1 cellular context compared by ENCODE assay signal in genomic region chr17:42920922-42921321, GRCh38.
TF ChIP-seq lines count a peak whose summit lies in the region.

No MANE protein-coding gene starts in this region.

TF ChIP-seq in HepG2, 621 proteins besides CTCF, POLR2A, EP300 and RAD21 (continued from another document and continues in another):
- TF ChIP-seq ATF6 (CRISPR knock-in tag; conservative IDR thresholded peaks at IDR 0.05) (0 out of 2 replicates have a peak, but pooled peaks have one; percentile 31), ZNF724P (CRISPR knock-in tag; IDR thresholded peaks at IDR 0.05; ENCODE audit: borderline replicate concordance) (no peak), HMGXB4 (CRISPR knock-in tag; IDR thresholded peaks at IDR 0.05; ENCODE audit: borderline replicate concordance in 1 of 2, low read depth in 1 of 2) (no peak), USF2 (IDR thresholded peaks at IDR 0.05; ENCODE audit: low read depth, low read length) (no peak), USF2 (CRISPR knock-in tag; IDR thresholded peaks at IDR 0.05; ENCODE audit: borderline replicate concordance) (peak; percentile 67), HNRNPL (IDR thresholded peaks at IDR 0.05; ENCODE audit: low read depth, low read length) (no peak), ZZZ3 (CRISPR knock-in tag; IDR thresholded peaks at IDR 0.05; ENCODE audit: borderline replicate concordance) (no peak), ZNF746 (CRISPR knock-in tag; IDR thresholded peaks at IDR 0.05) (no peak), MED13 (CRISPR knock-in tag; IDR thresholded peaks at IDR 0.05) (no peak), ARHGAP35 (CRISPR knock-in tag; IDR thresholded peaks at IDR 0.05; ENCODE audit: borderline replicate concordance) (no peak), PATZ1 (CRISPR knock-in tag; IDR thresholded peaks at IDR 0.05) (peak; percentile 23; the same call in 1 of the 2 replicates), ZNF296 (CRISPR knock-in tag; conservative IDR thresholded peaks at IDR 0.05) (no peak), ZNF784 (CRISPR knock-in tag; IDR thresholded peaks at IDR 0.05; ENCODE audit: borderline replicate concordance) (no peak), SIX4 (CRISPR knock-in tag; IDR thresholded peaks at IDR 0.05) (peak; percentile 23; the same call in 1 of the 2 replicates), MYNN (CRISPR knock-in tag; IDR thresholded peaks at IDR 0.05; ENCODE audit: low read depth) (no peak), BCL3 (CRISPR knock-in tag; IDR thresholded peaks at IDR 0.05) (no peak), CREB3 (CRISPR knock-in tag; IDR thresholded peaks at IDR 0.05) (no peak), BRF2 (CRISPR knock-in tag; IDR thresholded peaks at IDR 0.05) (no peak), ZNF737 (CRISPR knock-in tag; IDR thresholded peaks at IDR 0.05; ENCODE audit: borderline replicate concordance) (no peak; the same call in 1 of the 2 replicates), CERS6 (CRISPR knock-in tag; IDR thresholded peaks at IDR 0.05) (no peak), PHF8 (CRISPR knock-in tag; IDR thresholded peaks at IDR 0.05) (no peak), DRAP1 (CRISPR knock-in tag; IDR thresholded peaks at IDR 0.05) (peak; percentile 40; the same call in 1 of the 2 replicates), ZNF138 (CRISPR knock-in tag; IDR thresholded peaks at IDR 0.05; ENCODE audit: low read depth) (no peak), NFE2 (CRISPR knock-in tag; IDR thresholded peaks at IDR 0.05) (no peak), SP140L (CRISPR knock-in tag; IDR thresholded peaks at IDR 0.05; ENCODE audit: borderline replicate concordance) (0 out of 2 replicates have a peak, but pooled peaks have one; percentile 22), IRX3 (CRISPR knock-in tag; IDR thresholded peaks at IDR 0.05; ENCODE audit: borderline replicate concordance, low read depth) (no peak), REXO4 (CRISPR knock-in tag; IDR thresholded peaks at IDR 0.05; ENCODE audit: borderline replicate concordance) (no peak), ZBTB7A (CRISPR knock-in tag; IDR thresholded peaks at IDR 0.05) (no peak), SETDB1 (CRISPR knock-in tag; IDR thresholded peaks at IDR 0.05; ENCODE audit: borderline replicate concordance) (no peak), KLF13 (CRISPR knock-in tag; IDR thresholded peaks at IDR 0.05) (no peak), NRL (CRISPR knock-in tag; IDR thresholded peaks at IDR 0.05; ENCODE audit: borderline replicate concordance) (no peak), ZNF263 (CRISPR knock-in tag; IDR thresholded peaks at IDR 0.05) (no peak), MAFF (IDR thresholded peaks at IDR 0.05; ENCODE audit: low read depth, low read length) (no peak), ZNF329 (CRISPR knock-in tag; IDR thresholded peaks at IDR 0.05; ENCODE audit: low read depth) (peak; percentile 4; the same call in 1 of the 2 replicates), ZNF136 (CRISPR knock-in tag; IDR thresholded peaks at IDR 0.05; ENCODE audit: low read depth) (no peak), ZC3H13 (CRISPR knock-in tag; IDR thresholded peaks at IDR 0.05) (no peak), ZNF839 (CRISPR knock-in tag; IDR thresholded peaks at IDR 0.05; ENCODE audit: borderline replicate concordance) (no peak), TRIM24 (CRISPR knock-in tag; IDR thresholded peaks at IDR 0.05) (no peak), ZNF414 (CRISPR knock-in tag; IDR thresholded peaks at IDR 0.05) (peak; percentile 32), ZNF605 (CRISPR knock-in tag; IDR thresholded peaks at IDR 0.05) (no peak; the same call in 1 of the 2 replicates), DNMT3B (CRISPR knock-in tag; conservative IDR thresholded peaks at IDR 0.05) (no peak), ZUFSP (CRISPR knock-in tag; IDR thresholded peaks at IDR 0.05; ENCODE audit: borderline replicate concordance) (no peak), ZBTB46 (CRISPR knock-in tag; IDR thresholded peaks at IDR 0.05; ENCODE audit: borderline replicate concordance) (no peak), ZNF24 (IDR thresholded peaks at IDR 0.05) (no peak)
